Comparison of ENCODE assay signal across 2 cellular contexts in genomic region chr11:65493367-65494176, GRCh38.
A peak's percentile ranks its signal among the peaks of the same experiment; 100 is the strongest.
TF ChIP-seq lines count a peak whose summit lies in the region.

No MANE protein-coding gene starts in this region.

TF ChIP-seq in A549, 52 proteins besides CTCF, POLR2A, EP300 and RAD21 (continued from another document):
- TF ChIP-seq ESRRA (IDR thresholded peaks at IDR 0.05; ENCODE audit: borderline replicate concordance, low read length) (no peak), RARB (CRISPR knock-in tag; IDR thresholded peaks at IDR 0.05) (peak; percentile 81), SMC3 (IDR thresholded peaks at IDR 0.05) (no peak), MAFK (IDR thresholded peaks at IDR 0.05; ENCODE audit: partially characterized antibody) (peak; percentile 65), FOSL2 (IDR thresholded peaks at IDR 0.05) (no peak), FOSL2 (CRISPR knock-in tag; IDR thresholded peaks at IDR 0.05) (peak; percentile 66), ZSCAN20 (CRISPR knock-in tag; IDR thresholded peaks at IDR 0.05) (no peak), JUNB (IDR thresholded peaks at IDR 0.05) (no peak), TP53 (CRISPR knock-in tag; IDR thresholded peaks at IDR 0.05) (0 out of 2 replicates have a peak, but pooled peaks have one; percentile 6), RNF2 (IDR thresholded peaks at IDR 0.05; ENCODE audit: borderline replicate concordance, low read depth) (no peak), HOXA7 (CRISPR knock-in tag; IDR thresholded peaks at IDR 0.05) (peak; percentile 48; the same call in 1 of the 2 replicates), RCOR1 (IDR thresholded peaks at IDR 0.05; ENCODE audit: low read depth, low read length) (no peak), GATA3 (IDR thresholded peaks at IDR 0.05; ENCODE audit: borderline replicate concordance) (peak; percentile 43; the same call in 1 of the 2 replicates), MAX (IDR thresholded peaks at IDR 0.05) (peak; percentile 79), FOSB (CRISPR knock-in tag; IDR thresholded peaks at IDR 0.05) (peak; percentile 80; the same call in 1 of the 2 replicates)
- TF ChIP-seq, protein P1, sequence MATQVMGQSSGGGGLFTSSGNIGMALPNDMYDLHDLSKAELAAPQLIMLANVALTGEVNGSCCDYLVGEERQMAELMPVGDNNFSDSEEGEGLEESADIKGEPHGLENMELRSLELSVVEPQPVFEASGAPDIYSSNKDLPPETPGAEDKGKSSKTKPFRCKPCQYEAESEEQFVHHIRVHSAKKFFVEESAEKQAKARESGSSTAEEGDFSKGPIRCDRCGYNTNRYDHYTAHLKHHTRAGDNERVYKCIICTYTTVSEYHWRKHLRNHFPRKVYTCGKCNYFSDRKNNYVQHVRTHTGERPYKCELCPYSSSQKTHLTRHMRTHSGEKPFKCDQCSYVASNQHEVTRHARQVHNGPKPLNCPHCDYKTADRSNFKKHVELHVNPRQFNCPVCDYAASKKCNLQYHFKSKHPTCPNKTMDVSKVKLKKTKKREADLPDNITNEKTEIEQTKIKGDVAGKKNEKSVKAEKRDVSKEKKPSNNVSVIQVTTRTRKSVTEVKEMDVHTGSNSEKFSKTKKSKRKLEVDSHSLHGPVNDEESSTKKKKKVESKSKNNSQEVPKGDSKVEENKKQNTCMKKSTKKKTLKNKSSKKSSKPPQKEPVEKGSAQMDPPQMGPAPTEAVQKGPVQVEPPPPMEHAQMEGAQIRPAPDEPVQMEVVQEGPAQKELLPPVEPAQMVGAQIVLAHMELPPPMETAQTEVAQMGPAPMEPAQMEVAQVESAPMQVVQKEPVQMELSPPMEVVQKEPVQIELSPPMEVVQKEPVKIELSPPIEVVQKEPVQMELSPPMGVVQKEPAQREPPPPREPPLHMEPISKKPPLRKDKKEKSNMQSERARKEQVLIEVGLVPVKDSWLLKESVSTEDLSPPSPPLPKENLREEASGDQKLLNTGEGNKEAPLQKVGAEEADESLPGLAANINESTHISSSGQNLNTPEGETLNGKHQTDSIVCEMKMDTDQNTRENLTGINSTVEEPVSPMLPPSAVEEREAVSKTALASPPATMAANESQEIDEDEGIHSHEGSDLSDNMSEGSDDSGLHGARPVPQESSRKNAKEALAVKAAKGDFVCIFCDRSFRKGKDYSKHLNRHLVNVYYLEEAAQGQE (IDR thresholded peaks at IDR 0.05), result no peak
- TF ChIP-seq, protein P2, sequence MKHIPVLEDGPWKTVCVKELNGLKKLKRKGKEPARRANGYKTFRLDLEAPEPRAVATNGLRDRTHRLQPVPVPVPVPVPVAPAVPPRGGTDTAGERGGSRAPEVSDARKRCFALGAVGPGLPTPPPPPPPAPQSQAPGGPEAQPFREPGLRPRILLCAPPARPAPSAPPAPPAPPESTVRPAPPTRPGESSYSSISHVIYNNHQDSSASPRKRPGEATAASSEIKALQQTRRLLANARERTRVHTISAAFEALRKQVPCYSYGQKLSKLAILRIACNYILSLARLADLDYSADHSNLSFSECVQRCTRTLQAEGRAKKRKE (CRISPR knock-in tag; IDR thresholded peaks at IDR 0.05; ENCODE audit: low read depth), result peak; percentile 77
- TF ChIP-seq, protein P3, sequence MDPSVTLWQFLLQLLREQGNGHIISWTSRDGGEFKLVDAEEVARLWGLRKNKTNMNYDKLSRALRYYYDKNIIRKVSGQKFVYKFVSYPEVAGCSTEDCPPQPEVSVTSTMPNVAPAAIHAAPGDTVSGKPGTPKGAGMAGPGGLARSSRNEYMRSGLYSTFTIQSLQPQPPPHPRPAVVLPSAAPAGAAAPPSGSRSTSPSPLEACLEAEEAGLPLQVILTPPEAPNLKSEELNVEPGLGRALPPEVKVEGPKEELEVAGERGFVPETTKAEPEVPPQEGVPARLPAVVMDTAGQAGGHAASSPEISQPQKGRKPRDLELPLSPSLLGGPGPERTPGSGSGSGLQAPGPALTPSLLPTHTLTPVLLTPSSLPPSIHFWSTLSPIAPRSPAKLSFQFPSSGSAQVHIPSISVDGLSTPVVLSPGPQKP (IDR thresholded peaks at IDR 0.05; ENCODE audit: low read depth, low read length), result no peak

TF ChIP-seq in GM23338, 12 proteins besides CTCF, POLR2A, EP300 and RAD21 (continued from another document):
- TF ChIP-seq ZNF331 (CRISPR knock-in tag; IDR thresholded peaks at IDR 0.05; ENCODE audit: low read depth) (no peak), EZH2 (IDR thresholded peaks at IDR 0.05; ENCODE audit: low read depth, unreplicated experiment) (no peak), ETS1 (IDR thresholded peaks at IDR 0.05) (no peak), CREB1 (CRISPR knock-in tag; IDR thresholded peaks at IDR 0.05; ENCODE audit: low read depth) (no peak), JUNB (IDR thresholded peaks at IDR 0.05; ENCODE audit: unreplicated experiment) (no peak), ZNF462 (CRISPR knock-in tag; IDR thresholded peaks at IDR 0.05) (no peak), EZH2phosphoT487 (IDR thresholded peaks at IDR 0.05; ENCODE audit: unreplicated experiment) (no peak), ZNF114 (CRISPR knock-in tag; IDR thresholded peaks at IDR 0.05) (no peak)
- TF ChIP-seq, protein P1 (IDR thresholded peaks at IDR 0.05; ENCODE audit: unreplicated experiment), result no peak
TF ChIP-seq in GM23338: peak in this region for 0.
